In the genomic region with DNA sequence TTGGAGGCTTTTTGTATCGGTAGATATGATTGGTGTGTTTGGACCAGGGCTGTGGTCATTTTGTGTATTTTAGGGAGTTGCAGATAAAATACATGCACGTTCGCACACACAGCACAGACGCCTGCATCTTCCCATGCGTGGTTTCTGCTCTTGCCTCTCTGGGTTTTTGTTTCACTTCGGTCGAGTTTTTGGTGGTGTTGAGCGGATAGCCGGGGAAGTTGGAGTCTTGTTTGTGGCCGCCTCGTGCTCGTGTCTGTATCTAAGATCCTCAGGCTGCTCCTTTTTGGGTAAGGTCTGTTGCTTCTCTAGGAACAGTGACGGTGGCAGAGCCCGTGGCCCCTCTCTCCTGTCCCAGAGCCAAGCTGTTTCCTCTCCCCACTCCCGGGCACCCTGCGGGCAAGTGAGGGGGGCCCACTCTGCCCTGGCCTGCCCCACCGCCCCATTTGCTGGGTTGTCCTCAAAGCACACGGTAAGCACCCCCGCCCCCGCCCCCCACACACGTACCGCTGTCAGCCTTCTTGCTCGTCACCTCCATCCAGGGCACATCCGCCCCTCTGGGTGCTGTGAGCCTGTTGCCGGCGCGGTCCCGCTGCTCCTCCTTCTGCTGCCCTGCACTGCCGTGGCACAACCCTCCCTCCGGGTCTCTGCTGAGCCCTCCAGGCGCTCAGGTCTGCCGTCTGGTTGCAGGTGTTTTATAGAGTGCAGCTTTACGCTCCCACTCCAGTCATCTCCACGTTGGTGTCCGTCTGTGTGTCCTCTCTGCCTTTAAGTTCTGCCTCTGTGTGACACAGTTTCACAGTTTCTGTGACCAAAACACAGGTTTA, we compare ENCODE assay signal across 8 cellular contexts. TPM values are rescaled to one million over a fixed set of nuclear protein-coding genes. Genes with fewer than 3 reads are reported as not detected.
A peak's percentile ranks its signal among the peaks of the same experiment; 100 is the strongest.
DNase-seq lines count a peak whose midpoint lies in the region; ATAC-seq and TF ChIP-seq lines count a peak whose summit lies in the region.

No MANE protein-coding gene starts in this region.

- intact Hi-C loops in activated T-helper 2 cell treated with anti-CD3 and anti-CD28 coated beads, Interferon-gamma antibody, Interleukin-2, Interleukin-4, amounts not matched to agents 10 μg/mL and 5 μg/mL and 100 μg/mL, durations not matched to agents 14 hours and 24 hours and 36 hours (cut with micrococcal nuclease): loop anchor here (1.0 to 5.0 kb wide), 3 partner anchors 23 to 50 kb away; no protein-coding TSS in a partner anchor

- no peaks in the 10 kb centered on the region for H3K36me3 ChIP-seq in kidney epithelial cell (ENCODE audit: control insufficient read depth, insufficient read depth, low read length)

- CTCF ChIA-PET in GM10248 (lab: Yijun Ruan, JAX): interaction anchor here (0.9 to 1.3 kb wide), 2 partner anchors 16 to 22 kb away, joined by 3 to 4 read pairs; no protein-coding TSS in a partner anchor

- ATAC-seq in HG02571 (IDR thresholded peaks at IDR 0.05; ENCODE audit: unreplicated experiment): no peak

- POLR2A ChIA-PET in GM10248 (lab: Yijun Ruan, JAX): no interaction called here

- H3K4me1 Mint-ChIP-seq in activated T-helper 2 cell treated with anti-CD3 and anti-CD28 coated beads, Interferon-gamma antibody, Interleukin-2, Interleukin-4, amounts not matched to agents 10 μg/mL and 5 μg/mL and 100 μg/mL, durations not matched to agents 14 hours and 24 hours and 36 hours (ENCODE audit: low read depth): peaks cover 54% of the 10 kb centered on the region

- peak overlapping the region; percentile 81 for H3K4me3 Mint-ChIP-seq in activated T-helper 2 cell treated with anti-CD3 and anti-CD28 coated beads, Interferon-gamma antibody, Interleukin-2, Interleukin-4, amounts not matched to agents 10 μg/mL and 5 μg/mL and 100 μg/mL, durations not matched to agents 14 hours and 24 hours and 36 hours (ENCODE audit: low read depth)

- peaks cover 11% of the 10 kb centered on the region for H3K9me3 Mint-ChIP-seq in activated T-helper 2 cell treated with anti-CD3 and anti-CD28 coated beads, Interferon-gamma antibody, Interleukin-2, Interleukin-4, amounts not matched to agents 10 μg/mL and 5 μg/mL and 100 μg/mL, durations not matched to agents 14 hours and 24 hours and 36 hours

- TF ChIP-seq CTCF in GM10248 (IDR thresholded peaks at IDR 0.05; ENCODE audit: control extremely low read depth, extremely low read depth, low read depth, missing control alignments): no peak
- TF ChIP-seq CTCF in kidney epithelial cell (IDR thresholded peaks at IDR 0.05; ENCODE audit: insufficient read depth, low read length, poor library complexity, severe bottlenecking): no peak

- no peaks in the 10 kb centered on the region for H3K27me3 ChIP-seq in kidney epithelial cell (ENCODE audit: control insufficient read depth, insufficient read depth, low read length)

- H3K27ac Mint-ChIP-seq in activated T-helper 2 cell treated with anti-CD3 and anti-CD28 coated beads, Interferon-gamma antibody, Interleukin-2, Interleukin-4, amounts not matched to agents 10 μg/mL and 5 μg/mL and 100 μg/mL, durations not matched to agents 14 hours and 24 hours and 36 hours: peak overlapping the region; percentile 83

- H3K4me3 ChIP-seq in kidney epithelial cell (ENCODE audit: low read depth, low read length): peak overlapping the region; percentile 25

- DNase-seq in GM10248 (ENCODE audit: extremely low spot score) (peak; percentile 75), NAMALWA (ENCODE audit: low spot score) (peak; percentile 20), kidney epithelial cell (ENCODE audit: low read depth) (no peak), amniotic stem cell (lab: John Stamatoyannopoulos, UW) (no peak), NCI-H146 treated with DMSO at 0.1 percent for 48 hours (lab: John Stamatoyannopoulos, UW; ENCODE audit: unreplicated experiment) (no peak)
- peak; percentile 62 for DNase-seq in activated T-helper 2 cell treated with anti-CD3 and anti-CD28 coated beads, Interferon-gamma antibody, Interleukin-2, Interleukin-4, amounts not matched to agents 10 μg/mL and 5 μg/mL and 100 μg/mL, durations not matched to agents 14 hours and 24 hours and 36 hours (ENCODE audit: low spot score)
- DNase-seq in stimulated activated naive CD4-positive, alpha-beta T cell treated with Interleukin-2 at 50 U/mL for 16 hours (lab: John Stamatoyannopoulos, UW): peak; percentile 53

- no peaks in the 10 kb centered on the region for H3K27me3 Mint-ChIP-seq in activated T-helper 2 cell treated with anti-CD3 and anti-CD28 coated beads, Interferon-gamma antibody, Interleukin-2, Interleukin-4, amounts not matched to agents 10 μg/mL and 5 μg/mL and 100 μg/mL, durations not matched to agents 14 hours and 24 hours and 36 hours (ENCODE audit: low read depth)

- peaks cover 57% of the 10 kb centered on the region for H3K36me3 Mint-ChIP-seq in activated T-helper 2 cell treated with anti-CD3 and anti-CD28 coated beads, Interferon-gamma antibody, Interleukin-2, Interleukin-4, amounts not matched to agents 10 μg/mL and 5 μg/mL and 100 μg/mL, durations not matched to agents 14 hours and 24 hours and 36 hours (ENCODE audit: low read depth)

RNA-seq across cellular contexts. Expression of a gene that starts 51.9 kb away (rescaled TPM):
- total RNA-seq in activated T-helper 2 cell treated with anti-CD3 and anti-CD28 coated beads, Interferon-gamma antibody, Interleukin-2, Interleukin-4, amounts not matched to agents 10 μg/mL and 5 μg/mL and 100 μg/mL, durations not matched to agents 14 hours and 24 hours and 36 hours: 126 and 134 TPM in 2 replicates
- 62.3 and 70.4 TPM in 2 replicates for total RNA-seq in kidney epithelial cell

Comparison
In these comparisons a context has a peak if more than half of its experiments do, and no peak if none do; other contexts are left out.
1. DNase-seq: peak in GM10248 (single experiment), NAMALWA (single experiment), activated T-helper 2 cell treated with anti-CD3 and anti-CD28 coated beads, Interferon-gamma antibody, Interleukin-2, Interleukin-4, amounts not matched to agents 10 μg/mL and 5 μg/mL and 100 μg/mL, durations not matched to agents 14 hours and 24 hours and 36 hours (single experiment) and stimulated activated naive CD4-positive, alpha-beta T cell treated with Interleukin-2 at 50 U/mL for 16 hours (single experiment); none in kidney epithelial cell (single experiment), amniotic stem cell (single experiment) and NCI-H146 treated with DMSO at 0.1 percent for 48 hours (single experiment).